1 cellular context compared by ENCODE assay signal in genomic region chr2:236167297-236168109, GRCh38.
TF ChIP-seq lines count a peak whose summit lies in the region.

No MANE protein-coding gene starts in this region.

TF ChIP-seq in HepG2, 621 proteins besides CTCF, POLR2A, EP300 and RAD21 (continued from another document and continues in another):
- TF ChIP-seq, protein P1, sequence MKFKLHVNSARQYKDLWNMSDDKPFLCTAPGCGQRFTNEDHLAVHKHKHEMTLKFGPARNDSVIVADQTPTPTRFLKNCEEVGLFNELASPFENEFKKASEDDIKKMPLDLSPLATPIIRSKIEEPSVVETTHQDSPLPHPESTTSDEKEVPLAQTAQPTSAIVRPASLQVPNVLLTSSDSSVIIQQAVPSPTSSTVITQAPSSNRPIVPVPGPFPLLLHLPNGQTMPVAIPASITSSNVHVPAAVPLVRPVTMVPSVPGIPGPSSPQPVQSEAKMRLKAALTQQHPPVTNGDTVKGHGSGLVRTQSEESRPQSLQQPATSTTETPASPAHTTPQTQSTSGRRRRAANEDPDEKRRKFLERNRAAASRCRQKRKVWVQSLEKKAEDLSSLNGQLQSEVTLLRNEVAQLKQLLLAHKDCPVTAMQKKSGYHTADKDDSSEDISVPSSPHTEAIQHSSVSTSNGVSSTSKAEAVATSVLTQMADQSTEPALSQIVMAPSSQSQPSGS (CRISPR knock-in tag; IDR thresholded peaks at IDR 0.05), result no peak
- TF ChIP-seq REST (IDR thresholded peaks at IDR 0.05; ENCODE audit: borderline replicate concordance in 1 of 2, low read depth in 1 of 2, low read length in 2 of 2) (no peak), FOXA1 (IDR thresholded peaks at IDR 0.05) (no peak), FOXA1 (CRISPR knock-in tag; IDR thresholded peaks at IDR 0.05) (no peak), PITX1 (CRISPR knock-in tag; IDR thresholded peaks at IDR 0.05) (no peak), GZF1 (CRISPR knock-in tag; IDR thresholded peaks at IDR 0.05) (no peak), NR2F1 (CRISPR knock-in tag; IDR thresholded peaks at IDR 0.05) (no peak), BATF2 (CRISPR knock-in tag; IDR thresholded peaks at IDR 0.05) (no peak), SRY (CRISPR knock-in tag; IDR thresholded peaks at IDR 0.05) (no peak), HNRNPH1 (optimal IDR thresholded peaks at IDR 0.05; ENCODE audit: low read depth, low read length) (no peak)
- TF ChIP-seq, protein P2, sequence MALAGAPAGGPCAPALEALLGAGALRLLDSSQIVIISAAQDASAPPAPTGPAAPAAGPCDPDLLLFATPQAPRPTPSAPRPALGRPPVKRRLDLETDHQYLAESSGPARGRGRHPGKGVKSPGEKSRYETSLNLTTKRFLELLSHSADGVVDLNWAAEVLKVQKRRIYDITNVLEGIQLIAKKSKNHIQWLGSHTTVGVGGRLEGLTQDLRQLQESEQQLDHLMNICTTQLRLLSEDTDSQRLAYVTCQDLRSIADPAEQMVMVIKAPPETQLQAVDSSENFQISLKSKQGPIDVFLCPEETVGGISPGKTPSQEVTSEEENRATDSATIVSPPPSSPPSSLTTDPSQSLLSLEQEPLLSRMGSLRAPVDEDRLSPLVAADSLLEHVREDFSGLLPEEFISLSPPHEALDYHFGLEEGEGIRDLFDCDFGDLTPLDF (CRISPR knock-in tag; IDR thresholded peaks at IDR 0.05), result no peak
- TF ChIP-seq, protein P3, sequence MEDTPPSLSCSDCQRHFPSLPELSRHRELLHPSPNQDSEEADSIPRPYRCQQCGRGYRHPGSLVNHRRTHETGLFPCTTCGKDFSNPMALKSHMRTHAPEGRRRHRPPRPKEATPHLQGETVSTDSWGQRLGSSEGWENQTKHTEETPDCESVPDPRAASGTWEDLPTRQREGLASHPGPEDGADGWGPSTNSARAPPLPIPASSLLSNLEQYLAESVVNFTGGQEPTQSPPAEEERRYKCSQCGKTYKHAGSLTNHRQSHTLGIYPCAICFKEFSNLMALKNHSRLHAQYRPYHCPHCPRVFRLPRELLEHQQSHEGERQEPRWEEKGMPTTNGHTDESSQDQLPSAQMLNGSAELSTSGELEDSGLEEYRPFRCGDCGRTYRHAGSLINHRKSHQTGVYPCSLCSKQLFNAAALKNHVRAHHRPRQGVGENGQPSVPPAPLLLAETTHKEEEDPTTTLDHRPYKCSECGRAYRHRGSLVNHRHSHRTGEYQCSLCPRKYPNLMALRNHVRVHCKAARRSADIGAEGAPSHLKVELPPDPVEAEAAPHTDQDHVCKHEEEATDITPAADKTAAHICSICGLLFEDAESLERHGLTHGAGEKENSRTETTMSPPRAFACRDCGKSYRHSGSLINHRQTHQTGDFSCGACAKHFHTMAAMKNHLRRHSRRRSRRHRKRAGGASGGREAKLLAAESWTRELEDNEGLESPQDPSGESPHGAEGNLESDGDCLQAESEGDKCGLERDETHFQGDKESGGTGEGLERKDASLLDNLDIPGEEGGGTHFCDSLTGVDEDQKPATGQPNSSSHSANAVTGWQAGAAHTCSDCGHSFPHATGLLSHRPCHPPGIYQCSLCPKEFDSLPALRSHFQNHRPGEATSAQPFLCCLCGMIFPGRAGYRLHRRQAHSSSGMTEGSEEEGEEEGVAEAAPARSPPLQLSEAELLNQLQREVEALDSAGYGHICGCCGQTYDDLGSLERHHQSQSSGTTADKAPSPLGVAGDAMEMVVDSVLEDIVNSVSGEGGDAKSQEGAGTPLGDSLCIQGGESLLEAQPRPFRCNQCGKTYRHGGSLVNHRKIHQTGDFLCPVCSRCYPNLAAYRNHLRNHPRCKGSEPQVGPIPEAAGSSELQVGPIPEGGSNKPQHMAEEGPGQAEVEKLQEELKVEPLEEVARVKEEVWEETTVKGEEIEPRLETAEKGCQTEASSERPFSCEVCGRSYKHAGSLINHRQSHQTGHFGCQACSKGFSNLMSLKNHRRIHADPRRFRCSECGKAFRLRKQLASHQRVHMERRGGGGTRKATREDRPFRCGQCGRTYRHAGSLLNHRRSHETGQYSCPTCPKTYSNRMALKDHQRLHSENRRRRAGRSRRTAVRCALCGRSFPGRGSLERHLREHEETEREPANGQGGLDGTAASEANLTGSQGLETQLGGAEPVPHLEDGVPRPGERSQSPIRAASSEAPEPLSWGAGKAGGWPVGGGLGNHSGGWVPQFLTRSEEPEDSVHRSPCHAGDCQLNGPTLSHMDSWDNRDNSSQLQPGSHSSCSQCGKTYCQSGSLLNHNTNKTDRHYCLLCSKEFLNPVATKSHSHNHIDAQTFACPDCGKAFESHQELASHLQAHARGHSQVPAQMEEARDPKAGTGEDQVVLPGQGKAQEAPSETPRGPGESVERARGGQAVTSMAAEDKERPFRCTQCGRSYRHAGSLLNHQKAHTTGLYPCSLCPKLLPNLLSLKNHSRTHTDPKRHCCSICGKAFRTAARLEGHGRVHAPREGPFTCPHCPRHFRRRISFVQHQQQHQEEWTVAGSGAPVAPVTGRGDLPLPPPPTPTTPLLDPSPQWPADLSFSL (CRISPR knock-in tag; IDR thresholded peaks at IDR 0.05), result no peak
- TF ChIP-seq, protein P4, sequence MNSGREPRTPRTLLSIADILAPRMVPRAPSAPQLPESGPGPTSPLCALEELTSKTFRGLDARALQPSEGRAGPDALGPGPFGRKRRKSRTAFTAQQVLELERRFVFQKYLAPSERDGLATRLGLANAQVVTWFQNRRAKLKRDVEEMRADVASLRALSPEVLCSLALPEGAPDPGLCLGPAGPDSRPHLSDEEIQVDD (CRISPR knock-in tag; IDR thresholded peaks at IDR 0.05; ENCODE audit: borderline replicate concordance), result no peak
- TF ChIP-seq, protein P5, sequence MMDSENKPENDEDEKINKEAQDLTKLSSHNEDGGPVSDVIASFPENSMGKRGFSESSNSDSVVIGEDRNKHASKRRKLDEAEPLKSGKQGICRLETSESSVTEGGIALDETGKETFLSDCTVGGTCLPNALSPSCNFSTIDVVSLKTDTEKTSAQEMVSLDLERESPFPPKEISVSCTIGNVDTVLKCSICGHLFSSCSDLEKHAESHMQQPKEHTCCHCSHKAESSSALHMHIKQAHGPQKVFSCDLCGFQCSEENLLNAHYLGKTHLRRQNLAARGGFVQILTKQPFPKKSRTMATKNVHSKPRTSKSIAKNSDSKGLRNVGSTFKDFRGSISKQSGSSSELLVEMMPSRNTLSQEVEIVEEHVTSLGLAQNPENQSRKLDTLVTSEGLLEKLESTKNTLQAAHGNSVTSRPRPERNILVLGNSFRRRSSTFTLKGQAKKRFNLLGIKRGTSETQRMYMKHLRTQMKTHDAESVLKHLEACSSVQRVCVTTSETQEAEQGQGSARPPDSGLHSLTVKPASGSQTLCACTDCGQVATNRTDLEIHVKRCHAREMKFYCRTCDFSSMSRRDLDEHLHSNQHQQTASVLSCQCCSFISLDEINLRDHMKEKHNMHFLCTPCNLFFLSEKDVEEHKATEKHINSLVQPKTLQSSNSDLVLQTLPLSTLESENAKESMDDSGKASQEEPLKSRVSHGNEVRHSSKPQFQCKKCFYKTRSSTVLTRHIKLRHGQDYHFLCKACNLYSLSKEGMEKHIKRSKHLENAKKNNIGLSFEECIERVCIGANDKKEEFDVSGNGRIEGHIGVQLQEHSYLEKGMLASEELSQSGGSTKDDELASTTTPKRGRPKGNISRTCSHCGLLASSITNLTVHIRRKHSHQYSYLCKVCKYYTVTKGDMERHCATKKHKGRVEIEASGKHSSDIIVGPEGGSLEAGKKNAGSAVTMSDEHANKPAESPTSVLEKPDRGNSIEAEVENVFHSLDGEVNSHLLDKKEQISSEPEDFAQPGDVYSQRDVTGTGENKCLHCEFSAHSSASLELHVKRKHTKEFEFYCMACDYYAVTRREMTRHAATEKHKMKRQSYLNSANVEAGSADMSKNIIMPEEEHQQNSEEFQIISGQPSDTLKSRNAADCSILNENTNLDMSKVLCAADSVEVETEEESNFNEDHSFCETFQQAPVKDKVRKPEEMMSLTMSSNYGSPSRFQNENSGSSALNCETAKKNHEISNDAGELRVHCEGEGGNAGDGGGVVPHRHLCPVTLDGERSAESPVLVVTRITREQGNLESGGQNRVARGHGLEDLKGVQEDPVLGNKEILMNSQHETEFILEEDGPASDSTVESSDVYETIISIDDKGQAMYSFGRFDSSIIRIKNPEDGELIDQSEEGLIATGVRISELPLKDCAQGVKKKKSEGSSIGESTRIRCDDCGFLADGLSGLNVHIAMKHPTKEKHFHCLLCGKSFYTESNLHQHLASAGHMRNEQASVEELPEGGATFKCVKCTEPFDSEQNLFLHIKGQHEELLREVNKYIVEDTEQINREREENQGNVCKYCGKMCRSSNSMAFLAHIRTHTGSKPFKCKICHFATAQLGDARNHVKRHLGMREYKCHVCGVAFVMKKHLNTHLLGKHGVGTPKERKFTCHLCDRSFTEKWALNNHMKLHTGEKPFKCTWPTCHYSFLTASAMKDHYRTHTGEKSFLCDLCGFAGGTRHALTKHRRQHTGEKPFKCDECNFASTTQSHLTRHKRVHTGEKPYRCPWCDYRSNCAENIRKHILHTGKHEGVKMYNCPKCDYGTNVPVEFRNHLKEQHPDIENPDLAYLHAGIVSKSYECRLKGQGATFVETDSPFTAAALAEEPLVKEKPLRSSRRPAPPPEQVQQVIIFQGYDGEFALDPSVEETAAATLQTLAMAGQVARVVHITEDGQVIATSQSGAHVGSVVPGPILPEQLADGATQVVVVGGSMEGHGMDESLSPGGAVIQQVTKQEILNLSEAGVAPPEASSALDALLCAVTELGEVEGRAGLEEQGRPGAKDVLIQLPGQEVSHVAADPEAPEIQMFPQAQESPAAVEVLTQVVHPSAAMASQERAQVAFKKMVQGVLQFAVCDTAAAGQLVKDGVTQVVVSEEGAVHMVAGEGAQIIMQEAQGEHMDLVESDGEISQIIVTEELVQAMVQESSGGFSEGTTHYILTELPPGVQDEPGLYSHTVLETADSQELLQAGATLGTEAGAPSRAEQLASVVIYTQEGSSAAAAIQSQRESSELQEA (CRISPR knock-in tag; IDR thresholded peaks at IDR 0.05; ENCODE audit: not compliant biosample characterization), result no peak
- TF ChIP-seq, protein P6, sequence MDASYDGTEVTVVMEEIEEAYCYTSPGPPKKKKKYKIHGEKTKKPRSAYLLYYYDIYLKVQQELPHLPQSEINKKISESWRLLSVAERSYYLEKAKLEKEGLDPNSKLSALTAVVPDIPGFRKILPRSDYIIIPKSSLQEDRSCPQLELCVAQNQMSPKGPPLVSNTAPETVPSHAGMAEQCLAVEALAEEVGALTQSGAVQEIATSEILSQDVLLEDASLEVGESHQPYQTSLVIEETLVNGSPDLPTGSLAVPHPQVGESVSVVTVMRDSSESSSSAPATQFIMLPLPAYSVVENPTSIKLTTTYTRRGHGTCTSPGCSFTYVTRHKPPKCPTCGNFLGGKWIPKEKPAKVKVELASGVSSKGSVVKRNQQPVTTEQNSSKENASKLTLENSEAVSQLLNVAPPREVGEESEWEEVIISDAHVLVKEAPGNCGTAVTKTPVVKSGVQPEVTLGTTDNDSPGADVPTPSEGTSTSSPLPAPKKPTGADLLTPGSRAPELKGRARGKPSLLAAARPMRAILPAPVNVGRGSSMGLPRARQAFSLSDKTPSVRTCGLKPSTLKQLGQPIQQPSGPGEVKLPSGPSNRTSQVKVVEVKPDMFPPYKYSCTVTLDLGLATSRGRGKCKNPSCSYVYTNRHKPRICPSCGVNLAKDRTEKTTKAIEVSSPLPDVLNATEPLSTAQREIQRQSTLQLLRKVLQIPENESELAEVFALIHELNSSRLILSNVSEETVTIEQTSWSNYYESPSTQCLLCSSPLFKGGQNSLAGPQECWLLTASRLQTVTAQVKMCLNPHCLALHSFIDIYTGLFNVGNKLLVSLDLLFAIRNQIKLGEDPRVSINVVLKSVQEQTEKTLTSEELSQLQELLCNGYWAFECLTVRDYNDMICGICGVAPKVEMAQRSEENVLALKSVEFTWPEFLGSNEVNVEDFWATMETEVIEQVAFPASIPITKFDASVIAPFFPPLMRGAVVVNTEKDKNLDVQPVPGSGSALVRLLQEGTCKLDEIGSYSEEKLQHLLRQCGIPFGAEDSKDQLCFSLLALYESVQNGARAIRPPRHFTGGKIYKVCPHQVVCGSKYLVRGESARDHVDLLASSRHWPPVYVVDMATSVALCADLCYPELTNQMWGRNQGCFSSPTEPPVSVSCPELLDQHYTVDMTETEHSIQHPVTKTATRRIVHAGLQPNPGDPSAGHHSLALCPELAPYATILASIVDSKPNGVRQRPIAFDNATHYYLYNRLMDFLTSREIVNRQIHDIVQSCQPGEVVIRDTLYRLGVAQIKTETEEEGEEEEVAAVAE (CRISPR knock-in tag; IDR thresholded peaks at IDR 0.05; ENCODE audit: borderline replicate concordance), result no peak
